ENCODE assay signal across 10 cellular contexts in the genomic region with DNA sequence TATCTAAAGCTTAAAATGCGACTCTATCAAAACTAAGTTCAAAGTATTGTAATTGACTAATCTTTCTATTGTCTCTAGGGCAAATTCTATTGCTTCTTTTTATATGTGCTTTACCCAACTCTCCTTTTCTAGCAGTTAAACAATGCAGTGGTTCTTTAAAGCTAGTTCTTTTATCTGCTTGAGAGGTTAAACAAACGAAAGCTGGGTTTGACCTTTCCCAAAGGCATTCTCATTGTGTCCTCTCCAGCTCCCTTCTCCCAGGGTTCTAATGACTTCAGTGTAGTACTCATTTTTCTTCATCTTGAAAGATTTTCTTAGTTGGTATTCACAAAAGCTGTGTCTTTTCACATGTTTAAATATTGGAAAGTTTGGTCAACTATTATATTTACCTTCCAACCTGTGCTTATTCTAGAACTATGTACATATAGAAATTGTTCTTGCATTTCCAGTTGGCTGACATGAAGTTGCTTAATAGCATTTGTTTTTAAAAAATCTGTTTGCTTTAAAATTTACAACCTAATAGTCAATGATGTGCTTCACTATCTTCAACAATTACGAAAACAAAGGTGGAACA. TPM values are rescaled to one million over a fixed set of nuclear protein-coding genes. Genes with fewer than 3 reads are reported as not detected.
A peak's percentile ranks its signal among the peaks of the same experiment; 100 is the strongest.
DNase-seq lines count a peak whose midpoint lies in the region; ATAC-seq and TF ChIP-seq lines count a peak whose summit lies in the region.
"Had no signal": no experiment of that assay in that cellular context is flagged by ENCODE, and none has a peak within 500 bp of the region (broad histone marks: within the 10 kb centered on the region; RNA-seq: fewer than 3 reads in every experiment).

No MANE protein-coding gene starts in this region.

- H3K4me3 Mint-ChIP-seq in activated naive CD4-positive, alpha-beta T cell treated with anti-CD3 and anti-CD28 coated beads for 36 hours = peak overlapping the region; percentile 43

- TF ChIP-seq CTCF in WERI-Rb-1 (IDR thresholded peaks at IDR 0.05; ENCODE audit: low read depth, low read length) (no peak), GM10248 (IDR thresholded peaks at IDR 0.05; ENCODE audit: control extremely low read depth, extremely low read depth, low read depth, missing control alignments) (no peak)

- CTCF ChIA-PET in activated naive CD4-positive, alpha-beta T cell treated with anti-CD3 and anti-CD28 coated beads for 36 hours (lab: Charles Lee) = interaction anchor here (0.7 kb wide), 1 partner anchor 304 kb away, joined by 3 read pairs; no protein-coding TSS in a partner anchor
- CTCF ChIA-PET in GM10248 (lab: Yijun Ruan, JAX) = interaction anchor here (1.2 kb wide), 1 partner anchor 139 kb away, joined by 3 read pairs; no protein-coding TSS in a partner anchor

- H3K9me3 Mint-ChIP-seq in activated naive CD4-positive, alpha-beta T cell treated with anti-CD3 and anti-CD28 coated beads for 36 hours = peaks cover 2% of the 10 kb centered on the region
- no peaks in the 10 kb centered on the region for H3K9me3 Mint-ChIP-seq in activated naive CD4-positive, alpha-beta T cell treated with anti-CD3 and anti-CD28 coated beads, Interleukin-2, amount 50 U/mL, for 72 hours

- no peak for DNase-seq in activated naive CD4-positive, alpha-beta T cell treated with anti-CD3 and anti-CD28 coated beads for 36 hours
- no peak for DNase-seq in activated naive CD4-positive, alpha-beta T cell treated with anti-CD3 and anti-CD28 coated beads, Interleukin-2, amount 50 U/mL, for 72 hours (ENCODE audit: low spot score in 2 of 2)
- DNase-seq in WERI-Rb-1 (no peak), GM10248 (ENCODE audit: extremely low spot score) (no peak), DMS79 (lab: John Stamatoyannopoulos, UW) (no peak)
- DNase-seq in activated CD8-positive, alpha-beta memory T cell treated with anti-CD3 and anti-CD28 coated beads for 24 hours = no peak
- DNase-seq: OCI-M1 had no signal

- H3K27ac ChIP-seq in WERI-Rb-1 (peak overlapping the region; percentile 88), subcutaneous abdominal adipose tissue (ENCODE audit: low read depth, low read length) (no peak overlapping the region)
- H3K27ac ChIP-seq: left lung had no signal

- POLR2A ChIA-PET in GM10248 (lab: Yijun Ruan, JAX) = no interaction called here

- no peak overlapping the region for H3K9ac ChIP-seq in iPS-15b (ENCODE audit: low read depth, low read length)
- H3K9ac ChIP-seq in subcutaneous abdominal adipose tissue (ENCODE audit: low read length in 5 of 5) = peak overlapping the region in 2 of 5 donors; percentile 53 to 60

- no peak for ATAC-seq in activated naive CD4-positive, alpha-beta T cell treated with anti-CD3 and anti-CD28 coated beads, Interleukin-2, amount 50 U/mL, for 72 hours
- ATAC-seq: left lung had no signal

- no peaks in the 10 kb centered on the region for H3K27me3 ChIP-seq in WERI-Rb-1 (ENCODE audit: insufficient read depth, low read depth, severe bottlenecking)
- H3K27me3 ChIP-seq in iPS-15b (ENCODE audit: control insufficient read depth, insufficient read depth, low read length) = peaks cover 23% of the 10 kb centered on the region
- no peaks in the 10 kb centered on the region for H3K27me3 ChIP-seq in subcutaneous abdominal adipose tissue (ENCODE audit: control insufficient read depth in 5 of 5, insufficient read depth in 4 of 5, low read length in 5 of 5)

- peaks cover 8% of the 10 kb centered on the region for H3K4me1 Mint-ChIP-seq in activated naive CD4-positive, alpha-beta T cell treated with anti-CD3 and anti-CD28 coated beads for 36 hours (ENCODE audit: low read depth)

- H3K4me3 ChIP-seq in WERI-Rb-1 (ENCODE audit: low read depth, low read length) (peak overlapping the region; percentile 93), iPS-15b (ENCODE audit: low read depth, low read length) (peak overlapping the region; percentile 58), subcutaneous abdominal adipose tissue (ENCODE audit: low read depth in 1 of 5, low read length in 5 of 5) (peak overlapping the region in 3 of 5 donors; percentile 67 to 75 (median 70))

- intact Hi-C loops in activated naive CD4-positive, alpha-beta T cell treated with anti-CD3 and anti-CD28 coated beads for 36 hours (cut with micrococcal nuclease) = no loop called here

- H3K9me3 ChIP-seq in WERI-Rb-1 (ENCODE audit: severe bottlenecking) (no peaks in the 10 kb centered on the region), iPS-15b (ENCODE audit: control insufficient read depth, insufficient read depth, low read length) (no peaks in the 10 kb centered on the region), subcutaneous abdominal adipose tissue (ENCODE audit: control insufficient read depth in 5 of 5, low read length in 5 of 5) (no peaks in the 10 kb centered on the region)
- H3K9me3 ChIP-seq: left lung had no signal

- H3K36me3 ChIP-seq in WERI-Rb-1 (peaks cover 5% of the 10 kb centered on the region), iPS-15b (ENCODE audit: control insufficient read depth, insufficient read depth, low read length) (no peaks in the 10 kb centered on the region), subcutaneous abdominal adipose tissue (ENCODE audit: control insufficient read depth in 5 of 5, insufficient read depth in 5 of 5, low read length in 5 of 5) (no peaks in the 10 kb centered on the region)
- H3K36me3 ChIP-seq: left lung had no signal

- H3K36me3 Mint-ChIP-seq in activated naive CD4-positive, alpha-beta T cell treated with anti-CD3 and anti-CD28 coated beads for 36 hours (ENCODE audit: low read depth) = peaks cover 2% of the 10 kb centered on the region
- peaks cover 7 to 11% of the 10 kb centered on the region in 2 donors for H3K36me3 Mint-ChIP-seq in activated naive CD4-positive, alpha-beta T cell treated with anti-CD3 and anti-CD28 coated beads, Interleukin-2, amount 50 U/mL, for 72 hours

- H3K4me1 ChIP-seq in iPS-15b (ENCODE audit: control insufficient read depth, insufficient read depth, low read length) (peaks cover 21% of the 10 kb centered on the region), subcutaneous abdominal adipose tissue (ENCODE audit: control insufficient read depth in 5 of 5, insufficient read depth in 5 of 5, low read length in 5 of 5) (peaks cover 4 to 42% (median 35%) of the 10 kb centered on the region in 5 donors)

- peaks cover 36% of the 10 kb centered on the region for H3K27me3 Mint-ChIP-seq in activated naive CD4-positive, alpha-beta T cell treated with anti-CD3 and anti-CD28 coated beads for 36 hours (ENCODE audit: low read depth)

- H3K27ac Mint-ChIP-seq in activated naive CD4-positive, alpha-beta T cell treated with anti-CD3 and anti-CD28 coated beads for 36 hours = no peak overlapping the region
- no peak overlapping the region for H3K27ac Mint-ChIP-seq in activated naive CD4-positive, alpha-beta T cell treated with anti-CD3 and anti-CD28 coated beads, Interleukin-2, amount 50 U/mL, for 72 hours

RNA-seq across cellular contexts. Expression of a gene that starts 1.5 kb away (rescaled TPM):
- total RNA-seq in activated naive CD4-positive, alpha-beta T cell treated with anti-CD3 and anti-CD28 coated beads for 36 hours = not detected
- under 1 TPM; 0.11 to 0.41 TPM for total RNA-seq in activated naive CD4-positive, alpha-beta T cell treated with anti-CD3 and anti-CD28 coated beads, Interleukin-2, amount 50 U/mL, for 72 hours
